In the genomic region with DNA sequence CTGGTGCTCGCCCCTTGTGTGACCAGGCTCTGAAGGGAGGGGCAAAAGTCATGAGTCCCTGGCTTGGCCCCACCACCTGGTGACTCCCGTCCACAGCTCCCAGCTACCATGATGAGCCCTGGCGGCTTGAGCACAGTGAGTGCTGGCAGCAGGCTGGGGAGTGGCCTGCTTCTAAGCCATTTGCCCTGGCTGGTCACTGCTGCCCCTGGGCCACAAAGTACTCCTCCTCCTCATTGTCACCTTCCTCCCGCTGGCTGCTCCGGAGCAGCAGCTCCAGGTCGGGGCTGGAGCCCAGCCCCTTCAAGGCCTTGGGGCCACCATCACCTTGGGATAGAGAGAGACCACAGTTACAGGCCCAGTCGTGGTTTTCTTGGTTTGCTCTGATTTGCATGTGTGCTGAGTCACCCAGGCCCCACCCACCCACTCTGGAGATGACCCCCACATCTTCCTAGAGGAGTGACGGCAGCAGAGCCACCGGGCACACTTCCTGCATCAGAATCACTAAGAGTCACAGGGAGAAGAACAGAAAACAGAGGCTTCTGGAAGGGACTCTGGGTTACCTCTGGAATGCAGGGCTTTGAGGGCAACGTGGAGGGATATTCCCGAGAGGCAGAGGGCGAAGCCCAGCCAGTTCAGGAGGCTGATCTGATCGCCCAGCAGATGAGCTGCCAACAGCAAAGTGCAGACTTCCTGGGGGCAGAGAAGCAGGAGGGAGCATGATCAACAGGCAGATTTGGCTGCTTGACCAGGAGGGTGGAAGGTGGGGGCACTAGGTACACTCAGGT, we compare ENCODE assay signal across 8 cellular contexts. TPM values are rescaled to one million over a fixed set of nuclear protein-coding genes. Genes with fewer than 3 reads are reported as not detected.
A peak's percentile ranks its signal among the peaks of the same experiment; 100 is the strongest.
DNase-seq lines count a peak whose midpoint lies in the region; ATAC-seq and TF ChIP-seq lines count a peak whose summit lies in the region.

No MANE protein-coding gene starts in this region.

- no peaks in the 10 kb centered on the region for H3K27me3 Mint-ChIP-seq in activated naive CD4-positive, alpha-beta T cell treated with anti-CD3 and anti-CD28 coated beads, Interleukin-2, amount 10 ng/mL, durations not matched to agents 7 days and 5 days
- H3K27me3 Mint-ChIP-seq in T-helper 1 cell treated with Interleukin-12 subunit alpha and Interleukin-12 subunit beta and Interleukin-4 antibody, amounts not matched to agents 30 μg/mL and 1 μg/mL, for 36 hours (ENCODE audit: low read depth) = no peaks in the 10 kb centered on the region

- no peaks in the 10 kb centered on the region for H3K9me3 Mint-ChIP-seq in activated naive CD4-positive, alpha-beta T cell treated with anti-CD3 and anti-CD28 coated beads, Interleukin-2, amount 10 ng/mL, durations not matched to agents 7 days and 5 days
- H3K9me3 Mint-ChIP-seq in T-helper 1 cell treated with Interleukin-12 subunit alpha and Interleukin-12 subunit beta and Interleukin-4 antibody, amounts not matched to agents 30 μg/mL and 1 μg/mL, for 36 hours = no peaks in the 10 kb centered on the region

- peaks cover 13% of the 10 kb centered on the region for H3K4me1 Mint-ChIP-seq in activated naive CD4-positive, alpha-beta T cell treated with anti-CD3 and anti-CD28 coated beads, Interleukin-2, amount 10 ng/mL, durations not matched to agents 7 days and 5 days
- H3K4me1 Mint-ChIP-seq in T-helper 1 cell treated with Interleukin-12 subunit alpha and Interleukin-12 subunit beta and Interleukin-4 antibody, amounts not matched to agents 30 μg/mL and 1 μg/mL, for 36 hours (ENCODE audit: low read depth) = peaks cover 6% of the 10 kb centered on the region

- no peak overlapping the region for H3K4me3 ChIP-seq in fibroblast of the aortic adventitia (ENCODE audit: low read depth, low read length)

- H3K27ac Mint-ChIP-seq in activated naive CD4-positive, alpha-beta T cell treated with anti-CD3 and anti-CD28 coated beads, Interleukin-2, amount 10 ng/mL, durations not matched to agents 7 days and 5 days = peak overlapping the region; percentile 58
- H3K27ac Mint-ChIP-seq in T-helper 1 cell treated with Interleukin-12 subunit alpha and Interleukin-12 subunit beta and Interleukin-4 antibody, amounts not matched to agents 30 μg/mL and 1 μg/mL, for 36 hours = peak overlapping the region; percentile 29

- H3K36me3 Mint-ChIP-seq in activated naive CD4-positive, alpha-beta T cell treated with anti-CD3 and anti-CD28 coated beads, Interleukin-2, amount 10 ng/mL, durations not matched to agents 7 days and 5 days = peaks cover 37% of the 10 kb centered on the region
- peaks cover 27% of the 10 kb centered on the region for H3K36me3 Mint-ChIP-seq in T-helper 1 cell treated with Interleukin-12 subunit alpha and Interleukin-12 subunit beta and Interleukin-4 antibody, amounts not matched to agents 30 μg/mL and 1 μg/mL, for 36 hours (ENCODE audit: low read depth)

- no peak for TF ChIP-seq CTCF in fibroblast of the aortic adventitia (IDR thresholded peaks at IDR 0.05; ENCODE audit: insufficient read depth, low read length)

- CTCF ChIA-PET in activated naive CD4-positive, alpha-beta T cell treated with anti-CD3 and anti-CD28 coated beads, Interleukin-2, amount 10 ng/mL, durations not matched to agents 7 days and 5 days (lab: Charles Lee) = interaction anchor here (1.2 to 3.0 kb wide), 7 partner anchors 9 to 175 kb away, joined by 3 to 23 read pairs (median 6); partner anchors contain the start of gene ELMO2

- H3K4me3 Mint-ChIP-seq in activated naive CD4-positive, alpha-beta T cell treated with anti-CD3 and anti-CD28 coated beads, Interleukin-2, amount 10 ng/mL, durations not matched to agents 7 days and 5 days = no peak overlapping the region
- H3K4me3 Mint-ChIP-seq in T-helper 1 cell treated with Interleukin-12 subunit alpha and Interleukin-12 subunit beta and Interleukin-4 antibody, amounts not matched to agents 30 μg/mL and 1 μg/mL, for 36 hours = no peak overlapping the region

- peak; percentile 57 for ATAC-seq in HG02943 (IDR thresholded peaks at IDR 0.05; ENCODE audit: low read depth, unreplicated experiment)

- DNase-seq in activated naive CD4-positive, alpha-beta T cell treated with anti-CD3 and anti-CD28 coated beads, Interleukin-2, amount 10 ng/mL, durations not matched to agents 7 days and 5 days = no peak
- no peak for DNase-seq in activated naive CD4-positive, alpha-beta T cell treated with Interleukin-2 at 50 U/mL for 16 hours
- DNase-seq in fibroblast of the aortic adventitia (ENCODE audit: low read depth) (peak; percentile 83), stromal cell of bone marrow (ENCODE audit: low read depth) (peak; percentile 76), DMS 273 treated with DMSO at 0.1 percent for 48 hours (lab: John Stamatoyannopoulos, UW) (no peak)
- no peak for DNase-seq in activated CD4-positive, CD25-positive, alpha-beta regulatory T cell (lab: John Stamatoyannopoulos, UW)

RNA-seq across cellular contexts. Expression of gene CDH22, which starts 42.1 kb away (rescaled TPM):
- total RNA-seq in fibroblast of the aortic adventitia (ENCODE audit: low replicate concordance) = not detected in 2 replicates

RNA-seq across cellular contexts. Expression of gene ELMO2, which starts 56.0 kb away (rescaled TPM):
- total RNA-seq in fibroblast of the aortic adventitia (ENCODE audit: low replicate concordance) = 36.6 and 48.2 TPM in 2 replicates

Comparison
In these comparisons a context has a peak if more than half of its experiments do, and no peak if none do; other contexts are left out.
1. DNase-seq: peak in fibroblast of the aortic adventitia (single experiment) and stromal cell of bone marrow (single experiment); none in activated naive CD4-positive, alpha-beta T cell treated with anti-CD3 and anti-CD28 coated beads, Interleukin-2, amount 10 ng/mL, durations not matched to agents 7 days and 5 days (single experiment), activated naive CD4-positive, alpha-beta T cell treated with Interleukin-2 at 50 U/mL for 16 hours (single experiment), activated CD4-positive, CD25-positive, alpha-beta regulatory T cell (0 of 4) and DMS 273 treated with DMSO at 0.1 percent for 48 hours (single experiment).